ENCODE assay signal across 8 cellular contexts in the genomic region with DNA sequence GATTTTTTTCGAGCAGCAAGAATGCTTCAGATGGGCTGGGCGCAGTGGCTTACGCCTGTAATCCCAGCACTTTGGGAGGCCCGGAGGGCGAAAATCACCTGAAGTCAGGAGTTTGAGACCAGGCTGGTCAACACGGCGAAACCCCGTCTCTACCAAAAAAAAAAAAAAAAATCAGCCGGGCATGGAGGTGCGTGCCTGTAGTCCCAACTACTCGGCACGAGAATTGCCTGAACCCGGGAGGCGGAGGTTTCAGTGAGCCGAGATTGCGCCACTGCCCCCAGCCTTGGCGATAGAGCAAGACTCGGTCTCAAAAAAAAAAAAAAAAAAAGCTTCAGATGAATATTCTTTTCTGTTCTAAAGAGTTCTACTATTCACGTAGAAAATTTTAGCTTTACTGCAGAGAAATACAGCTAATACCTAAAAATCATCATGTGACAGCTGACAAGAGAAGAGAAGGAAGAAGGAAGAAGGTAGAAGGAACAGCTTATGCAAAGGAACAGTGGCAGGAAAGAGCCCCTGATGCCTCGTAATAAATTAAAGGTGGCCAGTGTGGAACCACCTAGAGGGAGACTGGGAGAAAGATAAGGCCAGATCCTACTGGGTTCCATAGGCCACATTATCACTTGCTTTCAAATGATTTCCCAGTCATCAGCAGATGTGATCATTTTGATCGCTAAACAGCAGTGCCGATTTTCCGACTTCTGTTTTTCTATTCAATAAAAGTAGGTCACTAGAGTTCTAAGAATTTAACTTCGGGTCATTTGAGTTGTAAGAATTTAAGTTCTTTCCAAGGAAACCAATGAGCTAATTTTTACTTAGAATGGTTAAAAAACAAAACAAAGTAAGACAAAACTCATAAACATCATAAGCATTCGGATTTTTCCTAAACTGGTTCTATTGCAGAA. TPM values are rescaled to one million over a fixed set of nuclear protein-coding genes. Genes with fewer than 3 reads are reported as not detected.
DNase-seq lines count a peak whose midpoint lies in the region; ATAC-seq and TF ChIP-seq lines count a peak whose summit lies in the region.

No MANE protein-coding gene starts in this region.

- DNase-seq in RPMI7951 (ENCODE audit: low read depth) (peak; percentile 37), fibroblast of pulmonary artery (ENCODE audit: low read depth) (peak; percentile 28), putamen (ENCODE audit: low spot score) (peak; percentile 10), NCI-H446 (lab: John Stamatoyannopoulos, UW) (no peak), GM03348 (ENCODE audit: low spot score) (no peak), NCI-H1694 (lab: John Stamatoyannopoulos, UW) (no peak)

- ATAC-seq in GM18511 (IDR thresholded peaks at IDR 0.05; ENCODE audit: unreplicated experiment) = no peak

- TF ChIP-seq CTCF in GM12875 (IDR thresholded peaks at IDR 0.05; ENCODE audit: borderline replicate concordance, insufficient read depth, low read depth, low read length) (no peak), fibroblast of pulmonary artery (IDR thresholded peaks at IDR 0.05; ENCODE audit: low read length, missing control alignments) (no peak)

- H3K4me3 ChIP-seq in GM12875 (ENCODE audit: low read depth, low read length) = peak overlapping the region; percentile 89
- peak overlapping the region; percentile 92 for H3K4me3 ChIP-seq in fibroblast of pulmonary artery (replicated peaks; ENCODE audit: low read depth, low read length)

RNA-seq across cellular contexts. Expression of a gene that starts 1.5 kb away (rescaled TPM):
- total RNA-seq in RPMI7951 (2014; rRNA removed; shearing (Covaris generic)) = 203 and 270 TPM in 2 replicates

Comparison
In these comparisons a context has a peak if more than half of its experiments do, and no peak if none do; other contexts are left out.
1. DNase-seq: peak in RPMI7951 (single experiment), fibroblast of pulmonary artery (single experiment) and putamen (single experiment); none in NCI-H446 (0 of 2), GM03348 (single experiment) and NCI-H1694 (single experiment).